ENCODE assay signal across 9 cellular contexts in genomic region chr15:32936283-32936918, GRCh38.
DNase-seq lines count a peak whose midpoint lies in the region; ATAC-seq, FAIRE-seq and TF ChIP-seq lines count a peak whose summit lies in the region.
"Had no signal": no experiment of that assay in that cellular context is flagged by ENCODE, and none has a peak within 500 bp of the region (broad histone marks: within the 10 kb centered on the region; RNA-seq: fewer than 3 reads in every experiment).

No MANE protein-coding gene starts in this region.

- H2BK5ac ChIP-seq in H1 (ENCODE audit: low read depth, low read length), result no peak overlapping the region

- peak in 2 of 3 experiments; percentile 20 to 41; a peak in 2 of 4 replicates for TF ChIP-seq CTCF in H1 (IDR thresholded peaks at IDR 0.05; ENCODE audit: control extremely low read depth in 1 of 3, insufficient read depth in 1 of 3, low read depth in 1 of 3, low read length in 3 of 3)
- TF ChIP-seq CTCF in pancreas (IDR thresholded peaks at IDR 0.05), result peak; percentile 22 to 59 (median 40)

- H2BK12ac ChIP-seq in H1 (ENCODE audit: low read depth, low read length), result no peak overlapping the region

- TF ChIP-seq RAD21 in H1 (IDR thresholded peaks at IDR 0.05 in 1 of 2, conservative IDR thresholded peaks at IDR 0.05 in 1 of 2; ENCODE audit: low read depth in 2 of 2, low read length in 2 of 2), result peak; percentile 31 to 54; a peak in 2 of 4 replicates

- H4K8ac ChIP-seq in H1 (ENCODE audit: extremely low read depth, insufficient read depth, low read length), result no peak overlapping the region

- H4K5ac ChIP-seq in H1 (ENCODE audit: insufficient read length, low read depth, low read length), result no peak overlapping the region

- DNase-seq in EH (ENCODE audit: low read depth) (peak; percentile 69), M059J (ENCODE audit: low read depth) (peak; percentile 25), H1 (ENCODE audit: low read depth in 1 of 2, low spot score in 2 of 2) (no peak), pancreas (no peak), NCI-H510A (lab: John Stamatoyannopoulos, UW) (no peak)
- no peak for DNase-seq in activated CD8-positive, alpha-beta memory T cell treated with anti-CD3 and anti-CD28 coated beads, Interleukin-2, amount 50 U/mL, for 48 hours
- no peak for DNase-seq in stimulated activated CD4-positive, alpha-beta T cell treated with anti-CD3 and anti-CD28 coated beads, Interleukin-1b, Interleukin-23, amount 100 ng/mL, for 48 hours
- DNase-seq: activated CD4-positive, alpha-beta T cell treated with anti-CD3 and anti-CD28 coated beads for 48 hours had no signal

- no peaks in the 10 kb centered on the region for H3K23me2 ChIP-seq in H1 (ENCODE audit: low read depth, low read length)

- no peaks in the 10 kb centered on the region for H4K20me1 ChIP-seq in H1 (replicated peaks in 1 of 2; ENCODE audit: control insufficient read depth in 1 of 2, insufficient read depth in 2 of 2, low read length in 2 of 2)

- H3K4me1 ChIP-seq in H1 (replicated peaks in 1 of 4; ENCODE audit: control insufficient read depth in 3 of 4, insufficient read depth in 4 of 4, low read length in 3 of 4), result no peaks in the 10 kb centered on the region
- no peaks in the 10 kb centered on the region for H3K4me1 ChIP-seq in pancreas

- no peak overlapping the region for H3K4me3 ChIP-seq in H1 (ENCODE audit: extremely low read depth in 1 of 4, insufficient read depth in 2 of 4, low read depth in 3 of 4, low read length in 4 of 4)
- H3K4me3 ChIP-seq in pancreas, result no peak overlapping the region

- H3K27me3 ChIP-seq in H1 (replicated peaks in 1 of 4; ENCODE audit: control insufficient read depth in 3 of 4, extremely low read depth in 1 of 4, insufficient read depth in 3 of 4, low read length in 3 of 4) (no peaks in the 10 kb centered on the region), pancreas (no peaks in the 10 kb centered on the region)

- H2AK5ac ChIP-seq in H1 (ENCODE audit: low read depth, low read length), result no peak overlapping the region

- no peak overlapping the region for H3K4me2 ChIP-seq in H1 (ENCODE audit: insufficient read depth in 1 of 2, low read depth in 2 of 2, low read length in 2 of 2)

- ATAC-seq in pancreas, result peak; percentile 50 to 78 (median 76)
- no peak for ATAC-seq in HG03342 (IDR thresholded peaks at IDR 0.05; ENCODE audit: unreplicated experiment)

- intact Hi-C loops in pancreas (cut with DNase I), result loop anchor here in 1 of 3 donors (10.0 kb wide), 1 partner anchor 272 kb away; no protein-coding TSS in a partner anchor

- H3K79me1 ChIP-seq in H1 (ENCODE audit: low read depth, low read length), result no peaks in the 10 kb centered on the region

- CTCF ChIA-PET in H1 (lab: Charles Lee; ENCODE audit: partially characterized antibody), result interaction anchor here (0.6 to 2.4 kb wide), 53 partner anchors 9 to 287 kb away, joined by 3 to 24 read pairs (median 5); no protein-coding TSS in a partner anchor

- H3K36me3 ChIP-seq in H1 (ENCODE audit: control insufficient read depth in 2 of 4, insufficient read depth in 4 of 4, low read length in 3 of 4) (no peaks in the 10 kb centered on the region), pancreas (no peaks in the 10 kb centered on the region)

- H4K91ac ChIP-seq in H1 (replicated peaks; ENCODE audit: insufficient read length, low read length), result no peak overlapping the region

- H3K4ac ChIP-seq in H1 (replicated peaks; ENCODE audit: insufficient read length, low read depth, low read length), result no peak overlapping the region

- no peak overlapping the region for H2AFZ ChIP-seq in H1 (ENCODE audit: low read length)

- no peak overlapping the region for H2BK20ac ChIP-seq in H1 (ENCODE audit: low read length)

- H3K79me2 ChIP-seq in H1 (ENCODE audit: control insufficient read depth in 1 of 2, insufficient read depth in 2 of 2, low read length in 2 of 2), result no peaks in the 10 kb centered on the region

- no peak overlapping the region for H3K23ac ChIP-seq in H1 (ENCODE audit: insufficient read length)

- H3K27ac ChIP-seq in H1 (ENCODE audit: low read depth, low read length), result no peak overlapping the region
- no peak overlapping the region for H3K27ac ChIP-seq in pancreas

- H2BK120ac ChIP-seq in H1 (replicated peaks; ENCODE audit: low read depth, low read length), result no peak overlapping the region

- no peak overlapping the region for H2BK15ac ChIP-seq in H1 (ENCODE audit: low read length)

- H3K9ac ChIP-seq in H1 (replicated peaks in 1 of 4; ENCODE audit: extremely low read depth in 1 of 4, low read depth in 3 of 4, low read length in 3 of 4), result no peak overlapping the region

- TF ChIP-seq EP300 in H1 (IDR thresholded peaks at IDR 0.05; ENCODE audit: borderline replicate concordance in 1 of 2, low read depth in 2 of 2, low read length in 2 of 2), result no peak

- no peak overlapping the region for H3K18ac ChIP-seq in H1 (ENCODE audit: extremely low read depth, low read length)

- no peak for TF ChIP-seq POLR2A in H1 (IDR thresholded peaks at IDR 0.05; ENCODE audit: control extremely low read depth in 1 of 2, low read depth in 2 of 2, low read length in 2 of 2)

- WGBS in H1 (ENCODE audit: extremely low coverage in 1 of 2, insufficient coverage in 1 of 2, insufficient read length in 1 of 2, insufficient replicate concordance in 2 of 2, low coverage in 1 of 2, low lambda C conversion rate in 2 of 2, missing lambda C conversion rate in 1 of 2), 2 experiments, result 69% methylated on average over 1 of the region's 1 CpG; no CpG with 5 or more reads in 1 of the 2 experiments
- WGBS in pancreas, 2 donors, result 30 to 39% methylated on average over 1 of the region's 1 CpG

- no peak overlapping the region for H3K56ac ChIP-seq in H1 (replicated peaks; ENCODE audit: insufficient read length, low read depth, low read length)

- POLR2A ChIA-PET in H1 (lab: Charles Lee; ENCODE audit: partially characterized antibody), result interaction anchor here (0.8 kb wide), 1 partner anchor 243 kb away, joined by 3 read pairs; no protein-coding TSS in a partner anchor

- FAIRE-seq in H1 (lab: Jason Lieb, UNC), result peak; percentile 70
- FAIRE-seq in pancreas (lab: Jason Lieb, UNC), result no peak

- H3K14ac ChIP-seq in H1 (ENCODE audit: insufficient read length), result no peak overlapping the region

- H3K9me3 ChIP-seq in H1 (ENCODE audit: insufficient read depth in 2 of 2, low read depth in 1 of 2, low read length in 1 of 2), result no peaks in the 10 kb centered on the region
- no peaks in the 10 kb centered on the region for H3K9me3 ChIP-seq in pancreas

TF ChIP-seq in H1, 55 proteins besides CTCF, POLR2A, EP300 and RAD21:
- TF ChIP-seq HDAC6 (IDR thresholded peaks at IDR 0.05; ENCODE audit: low read depth, low read length) (no peak), JUN (IDR thresholded peaks at IDR 0.05; ENCODE audit: low read depth, low read length) (no peak), CREB1 (IDR thresholded peaks at IDR 0.05) (no peak), SIRT6 (IDR thresholded peaks at IDR 0.05; ENCODE audit: low read length) (no peak), E2F6 (IDR thresholded peaks at IDR 0.05) (no peak)

Comparison
In these comparisons a context has a peak if more than half of its experiments do, and no peak if none do; other contexts are left out.
1. DNase-seq: peak in EH (single experiment) and M059J (single experiment); none in H1 (0 of 2), pancreas (0 of 6), NCI-H510A (single experiment), activated CD8-positive, alpha-beta memory T cell treated with anti-CD3 and anti-CD28 coated beads, Interleukin-2, amount 50 U/mL, for 48 hours (single experiment) and stimulated activated CD4-positive, alpha-beta T cell treated with anti-CD3 and anti-CD28 coated beads, Interleukin-1b, Interleukin-23, amount 100 ng/mL, for 48 hours (single experiment).